Comparison of ENCODE assay signal across 8 cellular contexts in genomic region chr19:57888494-57889231, GRCh38. TPM values are rescaled to one million over a fixed set of nuclear protein-coding genes. Genes with fewer than 3 reads are reported as not detected.
DNase-seq lines count a peak whose midpoint lies in the region; ATAC-seq and TF ChIP-seq lines count a peak whose summit lies in the region.

ZNF814 (minus strand) TSS chr19:57889037; CDS start chr19:57888802, 235 bp downstream.

- H3K27me3 ChIP-seq in suprapubic skin, result no peaks in the 10 kb centered on the region

- peak within 1 kb of the TSS; percentile 96 for H3K4me3 ChIP-seq in GM08714 (ENCODE audit: low read length)
- peak within 1 kb of the TSS; percentile 52 for H3K4me3 ChIP-seq in suprapubic skin

- no peaks in the 10 kb centered on the region for H3K9me3 ChIP-seq in suprapubic skin

- ATAC-seq in HG03045 (IDR thresholded peaks at IDR 0.05; ENCODE audit: unreplicated experiment) (peak; percentile 71), SK-N-SH treated with all-trans-retinoic acid at 6 μM for 48 hours (peak; percentile 88), omental fat pad (ENCODE audit: low FRiP score) (peak; percentile 91)
- peak; percentile 94 to 97 for ATAC-seq in activated naive CD4-positive, alpha-beta T cell treated with anti-CD3 and anti-CD28 coated beads, Interleukin-2, amount 50 U/mL, for 72 hours

- TF ChIP-seq CTCF in omental fat pad (IDR thresholded peaks at IDR 0.05) (no peak), suprapubic skin (IDR thresholded peaks at IDR 0.05) (peak in 1 of 2 donors; percentile 23)

- intact Hi-C loops in head of caudate nucleus (cut with DNase I), result no loop called here

- 0% methylated on average over 11 of the region's 44 CpGs for WGBS in suprapubic skin

- no peak for TF ChIP-seq POLR2A in suprapubic skin (IDR thresholded peaks at IDR 0.05)

- peaks cover 47 to 78% of the 10 kb centered on the region in 2 donors for H3K36me3 Mint-ChIP-seq in activated naive CD4-positive, alpha-beta T cell treated with anti-CD3 and anti-CD28 coated beads, Interleukin-2, amount 50 U/mL, for 72 hours

- H3K27ac ChIP-seq in suprapubic skin, result peak within 1 kb of the TSS; percentile 77

- TF ChIP-seq EP300 in suprapubic skin (IDR thresholded peaks at IDR 0.05), result no peak

- H3K9me3 Mint-ChIP-seq in activated naive CD4-positive, alpha-beta T cell treated with anti-CD3 and anti-CD28 coated beads, Interleukin-2, amount 50 U/mL, for 72 hours, result peaks cover 21 to 35% of the 10 kb centered on the region in 2 donors

- H3K4me1 ChIP-seq in suprapubic skin, result peaks cover 6% of the 10 kb centered on the region

- H3K36me3 ChIP-seq in suprapubic skin, result peaks cover 8% of the 10 kb centered on the region

- peak within 1 kb of the TSS; percentile 97 to 99 for H3K27ac Mint-ChIP-seq in activated naive CD4-positive, alpha-beta T cell treated with anti-CD3 and anti-CD28 coated beads, Interleukin-2, amount 50 U/mL, for 72 hours

- peak; percentile 78 for DNase-seq in activated naive CD4-positive, alpha-beta T cell treated with anti-CD3 and anti-CD28 coated beads, Interleukin-2, amount 50 U/mL, for 72 hours (ENCODE audit: low spot score in 2 of 2)
- peak; percentile 66 to 95 (median 88) for DNase-seq in head of caudate nucleus
- DNase-seq in omental fat pad (ENCODE audit: low spot score), result peak; percentile 67
- DNase-seq in suprapubic skin (ENCODE audit: low spot score in 2 of 2), result peak; percentile 84 to 85
- no peak for DNase-seq in SHP77 (lab: John Stamatoyannopoulos, UW)

TF ChIP-seq in SK-N-SH treated with all-trans-retinoic acid at 6 μM for 48 hours, 23 proteins besides CTCF, POLR2A, EP300 and RAD21:
- no peak for TF ChIP-seq ESRRG (CRISPR knock-in tag; IDR thresholded peaks at IDR 0.05)
- TF ChIP-seq, protein P1, sequence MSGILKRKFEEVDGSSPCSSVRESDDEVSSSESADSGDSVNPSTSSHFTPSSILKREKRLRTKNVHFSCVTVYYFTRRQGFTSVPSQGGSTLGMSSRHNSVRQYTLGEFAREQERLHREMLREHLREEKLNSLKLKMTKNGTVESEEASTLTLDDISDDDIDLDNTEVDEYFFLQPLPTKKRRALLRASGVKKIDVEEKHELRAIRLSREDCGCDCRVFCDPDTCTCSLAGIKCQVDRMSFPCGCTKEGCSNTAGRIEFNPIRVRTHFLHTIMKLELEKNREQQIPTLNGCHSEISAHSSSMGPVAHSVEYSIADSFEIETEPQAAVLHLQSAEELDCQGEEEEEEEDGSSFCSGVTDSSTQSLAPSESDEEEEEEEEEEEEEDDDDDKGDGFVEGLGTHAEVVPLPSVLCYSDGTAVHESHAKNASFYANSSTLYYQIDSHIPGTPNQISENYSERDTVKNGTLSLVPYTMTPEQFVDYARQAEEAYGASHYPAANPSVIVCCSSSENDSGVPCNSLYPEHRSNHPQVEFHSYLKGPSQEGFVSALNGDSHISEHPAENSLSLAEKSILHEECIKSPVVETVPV (CRISPR knock-in tag; IDR thresholded peaks at IDR 0.05), result no peak
- TF ChIP-seq RARB (CRISPR knock-in tag; IDR thresholded peaks at IDR 0.05), result no peak

RNA-seq across cellular contexts. Expression of gene ZNF814, which starts in this region (rescaled TPM):
- total RNA-seq in activated naive CD4-positive, alpha-beta T cell treated with anti-CD3 and anti-CD28 coated beads, Interleukin-2, amount 50 U/mL, for 72 hours, result 10 to 100 TPM; 12.1 to 18.1 TPM
- total RNA-seq in omental fat pad (10 to 100 TPM; 13.3 to 25.9 (median 15.1) TPM), suprapubic skin (10 to 100 TPM in 3 of 4 donors, 1 to 10 TPM in 1; 9.1 to 36.6 (median 18.3) TPM)

Comparison
In these comparisons a context has a peak if more than half of its experiments do, and no peak if none do; other contexts are left out.
1. DNase-seq: peak in activated naive CD4-positive, alpha-beta T cell treated with anti-CD3 and anti-CD28 coated beads, Interleukin-2, amount 50 U/mL, for 72 hours (2 of 2), head of caudate nucleus (42 of 42), omental fat pad (single experiment) and suprapubic skin (2 of 2); none in SHP77 (0 of 2).
2. Peak in every context shown above with its lines, with median percentiles within 50 percentile points of each other: ATAC-seq.